Comparison of ENCODE assay signal across 8 cellular contexts in genomic region chr14:63852271-63852816, GRCh38. TPM values are rescaled to one million over a fixed set of nuclear protein-coding genes. Genes with fewer than 3 reads are reported as not detected.
DNase-seq lines count a peak whose midpoint lies in the region; ATAC-seq and TF ChIP-seq lines count a peak whose summit lies in the region.

No MANE protein-coding gene starts in this region.

- H3K9ac ChIP-seq in KMS-11, result peak overlapping the region; percentile 32; the same call in 1 of the 2 replicates

- H3K36me3 ChIP-seq in KMS-11 (ENCODE audit: insufficient read depth) (no peaks in the 10 kb centered on the region), kidney epithelial cell (ENCODE audit: control insufficient read depth, insufficient read depth, low read length) (no peaks in the 10 kb centered on the region), thoracic aorta (no peaks in the 10 kb centered on the region)

- peak overlapping the region; percentile 91 for H3K4me3 Mint-ChIP-seq in activated T-cell treated with anti-CD3 and anti-CD28 coated beads, Interleukin-2, amount 50 U/mL, for 4 hours
- peak overlapping the region; percentile 93 for H3K4me3 Mint-ChIP-seq in activated naive CD8-positive, alpha-beta T cell treated with anti-CD3 and anti-CD28 coated beads for 36 hours

- H3K4me1 ChIP-seq in KMS-11 (ENCODE audit: low read depth, poor library complexity, severe bottlenecking), result no peaks in the 10 kb centered on the region
- peaks cover 12 to 22% of the 10 kb centered on the region in 2 donors for H3K4me1 ChIP-seq in thoracic aorta (ENCODE audit: control insufficient read depth in 1 of 2, low read depth in 2 of 2)

- no peak for ATAC-seq in activated T-cell treated with anti-CD3 and anti-CD28 coated beads, Interleukin-2, amount 50 U/mL, for 4 hours
- ATAC-seq in thoracic aorta (ENCODE audit: insufficient number of reproducible peaks, low FRiP score, low read depth), result peak; percentile 16

- no peak for DNase-seq in activated T-cell treated with anti-CD3 and anti-CD28 coated beads, Interleukin-2, amount 50 U/mL, for 4 hours
- DNase-seq in activated T-cell treated with anti-CD3 and anti-CD28 coated beads for 4 hours, result no peak
- no peak for DNase-seq in activated naive CD8-positive, alpha-beta T cell treated with anti-CD3 and anti-CD28 coated beads for 36 hours
- DNase-seq in kidney epithelial cell (ENCODE audit: low read depth), result no peak
- no peak for DNase-seq in thoracic aorta (ENCODE audit: low spot score)
- no peak for DNase-seq in GM03348 (ENCODE audit: low spot score)
- no peak for DNase-seq in NCI-H2029 (lab: John Stamatoyannopoulos, UW)

- H3K27me3 ChIP-seq in KMS-11 (ENCODE audit: insufficient read depth, low read depth) (no peaks in the 10 kb centered on the region), kidney epithelial cell (ENCODE audit: control insufficient read depth, insufficient read depth, low read length) (no peaks in the 10 kb centered on the region), thoracic aorta (replicated peaks; ENCODE audit: insufficient read depth) (no peaks in the 10 kb centered on the region)

- TF ChIP-seq CTCF in KMS-11 (conservative IDR thresholded peaks at IDR 0.05; ENCODE audit: low read depth, low read length) (no peak), kidney epithelial cell (IDR thresholded peaks at IDR 0.05; ENCODE audit: insufficient read depth, low read length, poor library complexity, severe bottlenecking) (no peak), thoracic aorta (IDR thresholded peaks at IDR 0.05) (no peak)

- no peaks in the 10 kb centered on the region for H4K20me1 ChIP-seq in KMS-11 (ENCODE audit: insufficient read depth)

- 0 out of 2 replicates have a peak, but pooled peaks cover 6% of the 10 kb centered on the region for H3K79me2 ChIP-seq in KMS-11 (ENCODE audit: insufficient read depth, low read depth)

- H3K36me3 Mint-ChIP-seq in activated T-cell treated with anti-CD3 and anti-CD28 coated beads, Interleukin-2, amount 50 U/mL, for 4 hours (ENCODE audit: insufficient read depth), result peaks cover 2% of the 10 kb centered on the region
- H3K36me3 Mint-ChIP-seq in activated naive CD8-positive, alpha-beta T cell treated with anti-CD3 and anti-CD28 coated beads for 36 hours, result peaks cover 3% of the 10 kb centered on the region

- peak overlapping the region; percentile 69 for H3K27ac Mint-ChIP-seq in activated naive CD8-positive, alpha-beta T cell treated with anti-CD3 and anti-CD28 coated beads for 36 hours

- no peaks in the 10 kb centered on the region for H3K9me3 ChIP-seq in thoracic aorta

- H3K4me3 ChIP-seq in KMS-11 (IDR thresholded peaks at IDR 0.05; ENCODE audit: insufficient read depth, low read depth, low read length) (no peak overlapping the region), kidney epithelial cell (ENCODE audit: low read depth, low read length) (peak overlapping the region; percentile 78), thoracic aorta (peak overlapping the region; percentile 79)

- H3K4me1 Mint-ChIP-seq in activated T-cell treated with anti-CD3 and anti-CD28 coated beads, Interleukin-2, amount 50 U/mL, for 4 hours (ENCODE audit: low read depth), result peaks cover 37% of the 10 kb centered on the region
- H3K4me1 Mint-ChIP-seq in activated naive CD8-positive, alpha-beta T cell treated with anti-CD3 and anti-CD28 coated beads for 36 hours, result peaks cover 36% of the 10 kb centered on the region

- H2AFZ ChIP-seq in KMS-11 (ENCODE audit: low read depth), result peak overlapping the region; percentile 96

- no peaks in the 10 kb centered on the region for H3K27me3 Mint-ChIP-seq in activated T-cell treated with anti-CD3 and anti-CD28 coated beads, Interleukin-2, amount 50 U/mL, for 4 hours (ENCODE audit: low read depth)
- H3K27me3 Mint-ChIP-seq in activated naive CD8-positive, alpha-beta T cell treated with anti-CD3 and anti-CD28 coated beads for 36 hours, result no peaks in the 10 kb centered on the region

- H3K27ac ChIP-seq in KMS-11 (no peak overlapping the region; the same call in 1 of the 2 replicates), thoracic aorta (peak overlapping the region; percentile 77 to 86)

- no peaks in the 10 kb centered on the region for H3K9me3 Mint-ChIP-seq in activated T-cell treated with anti-CD3 and anti-CD28 coated beads, Interleukin-2, amount 50 U/mL, for 4 hours
- H3K9me3 Mint-ChIP-seq in activated naive CD8-positive, alpha-beta T cell treated with anti-CD3 and anti-CD28 coated beads for 36 hours, result no peaks in the 10 kb centered on the region

- H3K4me2 ChIP-seq in KMS-11, result peak overlapping the region; percentile 56

RNA-seq across cellular contexts. Expression of gene SYNE2, which starts 0.5 kb away (rescaled TPM):
- total RNA-seq in activated T-cell treated with anti-CD3 and anti-CD28 coated beads, Interleukin-2, amount 50 U/mL, for 4 hours, result 10 to 100 TPM in 1 of 3 donors, 1 to 10 TPM in 2; 6.9 to 11.5 (median 8.6) TPM
- total RNA-seq in activated naive CD8-positive, alpha-beta T cell treated with anti-CD3 and anti-CD28 coated beads for 36 hours, result 10 to 100 TPM; 25.2 to 30.9 TPM
- total RNA-seq in kidney epithelial cell, result 35.7 and 38.6 TPM in 2 replicates
- total RNA-seq in thoracic aorta, result 100 to 1,000 TPM; 125 to 256 TPM
